Comparison of ENCODE assay signal across 8 cellular contexts in the genomic region with DNA sequence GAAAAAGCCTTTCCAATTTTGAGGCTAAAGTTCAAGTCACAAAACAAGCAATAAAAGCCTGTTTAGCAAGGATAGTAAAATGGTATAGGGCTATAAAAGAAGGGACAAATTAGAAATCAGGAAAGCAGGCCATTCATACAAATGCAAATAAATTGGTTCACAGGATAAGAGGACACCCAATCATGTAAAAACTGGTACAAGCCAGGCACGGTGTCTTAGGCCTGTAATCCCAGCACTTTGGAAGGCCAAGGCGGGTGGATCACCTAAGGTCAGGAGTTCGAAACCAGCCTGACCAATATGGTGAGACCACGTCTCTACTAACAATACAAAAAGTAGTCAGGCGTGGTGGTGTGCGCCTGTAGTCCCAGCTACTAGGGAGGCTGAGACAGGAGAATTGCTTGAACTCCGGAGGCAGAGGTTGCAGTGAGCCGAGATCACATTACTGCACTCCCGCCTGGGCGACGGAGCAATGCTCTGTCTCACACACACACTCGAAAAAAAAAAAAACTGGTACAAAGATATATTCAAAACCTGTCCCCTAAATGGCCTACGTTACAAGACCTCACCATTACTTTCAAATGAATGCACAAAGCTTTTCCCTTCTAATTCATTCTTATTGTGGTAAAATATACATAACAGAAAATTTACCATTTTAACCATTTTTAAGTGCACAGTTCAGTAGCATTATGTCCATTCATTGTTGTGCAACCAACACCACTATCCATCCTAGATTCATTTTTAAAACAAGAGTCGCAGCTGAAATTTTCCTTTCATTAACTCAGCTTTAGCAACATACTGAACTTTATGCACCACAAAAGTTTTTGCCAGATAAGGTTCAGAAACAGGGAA. TPM values are rescaled to one million over a fixed set of nuclear protein-coding genes. Genes with fewer than 3 reads are reported as not detected.
A peak's percentile ranks its signal among the peaks of the same experiment; 100 is the strongest.
DNase-seq lines count a peak whose midpoint lies in the region; ATAC-seq, FAIRE-seq and TF ChIP-seq lines count a peak whose summit lies in the region.

No MANE protein-coding gene starts in this region.

- no peak for FAIRE-seq in GM12878 (lab: Jason Lieb, UNC)

- no peaks in the 10 kb centered on the region for H3K9me3 Mint-ChIP-seq in activated naive CD4-positive, alpha-beta T cell treated with anti-CD3 and anti-CD28 coated beads, Interleukin-2, amount 10 ng/mL, durations not matched to agents 7 days and 5 days
- H3K9me3 Mint-ChIP-seq in type B pancreatic cell: no peaks in the 10 kb centered on the region

- SMC1A ChIA-PET in GM12878 (lab: Charles Lee; ENCODE audit: uncharacterized antibody, unreplicated experiment): interaction anchor here (1.0 to 2.8 kb wide), 7 partner anchors 9 to 274 kb away, joined by 3 to 8 read pairs (median 5); no protein-coding TSS in a partner anchor

- TF ChIP-seq RAD21 in GM12878 (IDR thresholded peaks at IDR 0.05; ENCODE audit: insufficient read depth, low read depth, low read length): no peak

- intact Hi-C loops in GM12878 (cut with micrococcal nuclease; ENCODE audit: unreplicated experiment): loop anchor here (5.0 kb wide), 1 partner anchor 255 kb away; a partner anchor contains a TSS
- intact Hi-C loops in lower lobe of right lung (cut with DNase I): no loop called here

- H3K36me3 ChIP-seq in GM12878 (ENCODE audit: control insufficient read depth in 2 of 2, insufficient read depth in 2 of 2, low read length in 1 of 2) (no peaks in the 10 kb centered on the region), lower lobe of right lung (no peaks in the 10 kb centered on the region)

- no peaks in the 10 kb centered on the region for H4K20me1 ChIP-seq in GM12878 (ENCODE audit: control insufficient read depth, insufficient read depth)

- CTCF ChIA-PET in activated naive CD4-positive, alpha-beta T cell treated with anti-CD3 and anti-CD28 coated beads, Interleukin-2, amount 10 ng/mL, durations not matched to agents 7 days and 5 days (lab: Charles Lee): interaction anchor here (1.7 to 1.8 kb wide), 2 partner anchors 103 to 239 kb away, joined by 3 to 4 read pairs; no protein-coding TSS in a partner anchor
- CTCF ChIA-PET in GM12878 (lab: Yijun Ruan, JAX): interaction anchor here (1.2 to 8.3 kb wide), 5 partner anchors 9 to 472 kb away, joined by 4 to 36 read pairs (median 4); no protein-coding TSS in a partner anchor

- no TSS peak for BruUV-seq in GM12878 (replicated peaks; lab: Mats Ljungman, UMichigan)

- peak overlapping the region; percentile 46 for H3K4me2 ChIP-seq in GM12878 (ENCODE audit: control insufficient read depth, insufficient read depth)

- TF ChIP-seq POLR2A in GM12878 (IDR thresholded peaks at IDR 0.05; ENCODE audit: low read depth, low read length): no peak

- in situ Hi-C loops in GM12878 (cut with MboI): no loop called here

- H3K27ac Mint-ChIP-seq in activated naive CD4-positive, alpha-beta T cell treated with anti-CD3 and anti-CD28 coated beads, Interleukin-2, amount 10 ng/mL, durations not matched to agents 7 days and 5 days: peak overlapping the region; percentile 90
- peak overlapping the region; percentile 90 for H3K27ac Mint-ChIP-seq in type B pancreatic cell

- peak overlapping the region; percentile 75 for H2AFZ ChIP-seq in GM12878 (ENCODE audit: control insufficient read depth, low read depth, low read length)

- ATAC-seq in GM12878: no peak
- ATAC-seq in lower lobe of right lung: no peak

- peak overlapping the region; percentile 79 for H3K9ac ChIP-seq in GM12878 (ENCODE audit: control insufficient read depth, insufficient read depth, low read length)

- H3K9me3 ChIP-seq in GM12878 (replicated peaks; ENCODE audit: control insufficient read depth, insufficient read depth, low read length) (no peaks in the 10 kb centered on the region), lower lobe of right lung (no peaks in the 10 kb centered on the region)

- H3K4me1 Mint-ChIP-seq in activated naive CD4-positive, alpha-beta T cell treated with anti-CD3 and anti-CD28 coated beads, Interleukin-2, amount 10 ng/mL, durations not matched to agents 7 days and 5 days: peaks cover 25% of the 10 kb centered on the region
- peaks cover 11% of the 10 kb centered on the region for H3K4me1 Mint-ChIP-seq in type B pancreatic cell (ENCODE audit: unreplicated experiment)

- RAD21 ChIA-PET in GM12878 (lab: Charles Lee; ENCODE audit: unreplicated experiment): interaction anchor here (1.2 to 2.1 kb wide), 5 partner anchors 108 to 275 kb away, joined by 4 to 7 read pairs (median 5); a partner anchor contains a TSS

- WGBS in GM12878 (ENCODE audit: insufficient coverage, insufficient replicate concordance, low lambda C conversion rate, missing lambda C conversion rate): 95% methylated on average over 13 of the region's 14 CpGs

- peaks cover 14% of the 10 kb centered on the region for H3K27me3 Mint-ChIP-seq in activated naive CD4-positive, alpha-beta T cell treated with anti-CD3 and anti-CD28 coated beads, Interleukin-2, amount 10 ng/mL, durations not matched to agents 7 days and 5 days
- H3K27me3 Mint-ChIP-seq in type B pancreatic cell: peaks cover 10% of the 10 kb centered on the region

- H3K79me2 ChIP-seq in GM12878 (ENCODE audit: control insufficient read depth, insufficient read depth, low read length): peaks cover 37% of the 10 kb centered on the region

- H3K4me1 ChIP-seq in GM12878 (ENCODE audit: control insufficient read depth, insufficient read depth, low read length) (no peaks in the 10 kb centered on the region), lower lobe of right lung (peaks cover 19% of the 10 kb centered on the region)

- POLR2A ChIA-PET in GM12878 (lab: Charles Lee): interaction anchor here (0.8 to 1.8 kb wide), 5 partner anchors 9 to 261 kb away, joined by 3 to 12 read pairs (median 5); a partner anchor contains a TSS

- peaks cover 5% of the 10 kb centered on the region for H3K36me3 Mint-ChIP-seq in activated naive CD4-positive, alpha-beta T cell treated with anti-CD3 and anti-CD28 coated beads, Interleukin-2, amount 10 ng/mL, durations not matched to agents 7 days and 5 days
- H3K36me3 Mint-ChIP-seq in type B pancreatic cell: peaks cover 5% of the 10 kb centered on the region

- H3K27me3 ChIP-seq in GM12878 (replicated peaks in 1 of 2; ENCODE audit: control insufficient read depth in 2 of 2, insufficient read depth in 2 of 2, low read length in 1 of 2) (no peaks in the 10 kb centered on the region), lower lobe of right lung (ENCODE audit: low read depth) (no peaks in the 10 kb centered on the region)

- peak overlapping the region; percentile 54 for H3K27ac ChIP-seq in GM12878 (ENCODE audit: control insufficient read depth, insufficient read depth)
- peak overlapping the region; percentile 83 for H3K27ac ChIP-seq in lower lobe of right lung

- TF ChIP-seq CTCF in GM12878 (IDR thresholded peaks at IDR 0.05 in 2 of 3, conservative IDR thresholded peaks at IDR 0.05 in 1 of 3; ENCODE audit: control insufficient read depth in 2 of 3, extremely low read depth in 1 of 3, insufficient read depth in 1 of 3, low read depth in 3 of 3, low read length in 3 of 3) (no peak), lower lobe of right lung (IDR thresholded peaks at IDR 0.05) (no peak), type B pancreatic cell (conservative IDR thresholded peaks at IDR 0.05) (no peak)

- DNase-seq in activated naive CD4-positive, alpha-beta T cell treated with anti-CD3 and anti-CD28 coated beads, Interleukin-2, amount 10 ng/mL, durations not matched to agents 7 days and 5 days: peak; percentile 20
- no peak for DNase-seq in activated naive CD4-positive, alpha-beta T cell treated with Interleukin-2 at 50 U/mL for 16 hours
- DNase-seq in GM12878 (ENCODE audit: low read depth, low spot score) (no peak), lower lobe of right lung (no peak), type B pancreatic cell (ENCODE audit: extremely low spot score, unreplicated experiment) (no peak), kidney glomerular epithelial cell (lab: John Stamatoyannopoulos, UW) (no peak), H4 (ENCODE audit: low spot score) (no peak)
- no peak for DNase-seq in stimulated activated CD8-positive, alpha-beta memory T cell treated with anti-CD3 and anti-CD28 coated beads, Interleukin-4, amount 100 ng/mL, for 48 hours

- H3K4me3 ChIP-seq in GM12878 (peak overlapping the region; percentile 87), lower lobe of right lung (peak overlapping the region; percentile 95)

- no peak for TF ChIP-seq EP300 in GM12878 (IDR thresholded peaks at IDR 0.05; ENCODE audit: borderline replicate concordance in 1 of 2, control insufficient read depth in 1 of 2, low read depth in 2 of 2, low read length in 2 of 2)

- H3K4me3 Mint-ChIP-seq in activated naive CD4-positive, alpha-beta T cell treated with anti-CD3 and anti-CD28 coated beads, Interleukin-2, amount 10 ng/mL, durations not matched to agents 7 days and 5 days: peak overlapping the region; percentile 92
- H3K4me3 Mint-ChIP-seq in type B pancreatic cell: peak overlapping the region; percentile 94

TF ChIP-seq in GM12878, 131 proteins besides CTCF, POLR2A, EP300 and RAD21 (continues in another document):
- TF ChIP-seq WRNIP1 (IDR thresholded peaks at IDR 0.05; ENCODE audit: borderline replicate concordance, low read depth, low read length): no peak
- TF ChIP-seq BMI1 (IDR thresholded peaks at IDR 0.05; ENCODE audit: borderline replicate concordance): no peak
- no peak for TF ChIP-seq GATAD2B (conservative IDR thresholded peaks at IDR 0.05; ENCODE audit: low read depth)
- TF ChIP-seq, protein P1, sequence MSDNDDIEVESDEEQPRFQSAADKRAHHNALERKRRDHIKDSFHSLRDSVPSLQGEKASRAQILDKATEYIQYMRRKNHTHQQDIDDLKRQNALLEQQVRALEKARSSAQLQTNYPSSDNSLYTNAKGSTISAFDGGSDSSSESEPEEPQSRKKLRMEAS (IDR thresholded peaks at IDR 0.05; ENCODE audit: low read depth, low read length): no peak

RNA-seq across cellular contexts. Expression of a gene that starts 1.1 kb away (rescaled TPM):
- total RNA-seq in GM12878 (2013; cell fraction: nucleolus; rRNA removed): 200 and 205 TPM in 2 replicates
- total RNA-seq in GM12878 (2014; rRNA removed): 15.9 and 24.4 TPM in 2 replicates
- 17.9 and 18.5 TPM in 2 replicates for total RNA-seq in GM12878 (2014; rRNA removed; fragmentation: Illumina TruSeq; extraction: Trizol)
- total RNA-seq in GM12878 (2021): 12.0 and 14.2 TPM in 2 replicates
- polyA plus RNA-seq in GM12878 (2011; ENCODE audit: low read depth): 1.5 TPM
- polyA plus RNA-seq in GM12878 (2011; rRNA removed): 24.5 and 37.0 TPM in 2 replicates
- polyA plus RNA-seq in GM12878 (2011; cell fraction: cytosol; rRNA removed): 7.9 and 8.2 TPM in 2 replicates
- 28.9 and 32.4 TPM in 2 replicates for polyA plus RNA-seq in GM12878 (2011; cell fraction: nucleus; rRNA removed)
- 3.3 and 5.5 TPM in 2 replicates for polyA plus RNA-seq in GM12878 (2012)
- polyA plus RNA-seq in GM12878 (2014; fragmentation: Illumina TruSeq; extraction: Trizol): 11.8 and 12.0 TPM in 2 replicates
- polyA plus RNA-seq in GM12878 (2014; fragmentation: Nextera tagmentation; extraction: Ambion mirVana): 1 to 10 TPM; 3.9 to 4.4 TPM
- 7.2 and 9.0 TPM in 2 replicates for polyA plus RNA-seq in GM12878 (2014; rRNA removed)
- polyA plus RNA-seq in GM12878 (2016; fragmentation: Nextera tagmentation; extraction: Ambion mirVana): 10 to 100 TPM; 13.1 to 14.8 TPM
- 41.1 and 52.8 TPM in 2 replicates for polyA minus RNA-seq in GM12878 (2011; rRNA and poly(A)+ RNA removed)
- polyA minus RNA-seq in GM12878 (2011; cell fraction: cytosol; rRNA and poly(A)+ RNA removed): 11.1 and 14.0 TPM in 2 replicates
- 65.2 and 115 TPM in 2 replicates for polyA minus RNA-seq in GM12878 (2011; cell fraction: nucleus; rRNA and poly(A)+ RNA removed)
- total RNA-seq in lower lobe of right lung: 20.3 TPM
- total RNA-seq in type B pancreatic cell (ENCODE audit: low replicate concordance): 26.5 and 33.4 TPM in 2 replicates
- total RNA-seq in H4 (2014; rRNA removed; shearing (Covaris generic)): 15.3 and 17.5 TPM in 2 replicates
